Comparison of ENCODE assay signal across 10 cellular contexts in genomic region chr19:6216996-6217751, GRCh38.
A peak's percentile ranks its signal among the peaks of the same experiment; 100 is the strongest.
DNase-seq lines count a peak whose midpoint lies in the region; ATAC-seq and TF ChIP-seq lines count a peak whose summit lies in the region.
"Had no signal": no experiment of that assay in that cellular context is flagged by ENCODE, and none has a peak within 500 bp of the region (broad histone marks: within the 10 kb centered on the region; RNA-seq: fewer than 3 reads in every experiment).

No MANE protein-coding gene starts in this region.

- ATAC-seq in GM21367 (IDR thresholded peaks at IDR 0.05; ENCODE audit: unreplicated experiment), result no peak

- H3K27ac ChIP-seq in HUES6 (ENCODE audit: low read depth, low read length) (peak overlapping the region; percentile 73; the same call in 1 of the 2 replicates), right atrium auricular region (peak overlapping the region; percentile 45 to 62)

- H3K9me3 ChIP-seq in HUES6 (ENCODE audit: control insufficient read depth, insufficient read depth, low read depth, low read length) (no peaks in the 10 kb centered on the region), right atrium auricular region (no peaks in the 10 kb centered on the region)

- DNase-seq in SK-N-DZ (ENCODE audit: low spot score) (peak; percentile 91), right atrium auricular region (ENCODE audit: low spot score) (no peak), renal cortical epithelial cell (ENCODE audit: low read depth) (peak; percentile 8), NOMO-1 treated with dmso at 0.1 percent for 144 hours (lab: John Stamatoyannopoulos, UW; ENCODE audit: unreplicated experiment) (no peak)
- DNase-seq in activated CD4-positive, alpha-beta T cell treated with anti-CD3 and anti-CD28 coated beads for 1 hour, result no peak
- no peak for DNase-seq in activated CD4-positive, CD25-positive, alpha-beta regulatory T cell (lab: John Stamatoyannopoulos, UW)
- DNase-seq: activated gamma-delta T cell treated with Interleukin-2 at 50 U/mL for 16 hours; stimulated activated CD4-positive, alpha-beta T cell treated with anti-CD3 and anti-CD28 coated beads, Interleukin-2, amount 100 ng/mL, for 48 hours had no signal

- H3K9ac ChIP-seq in HUES6 (ENCODE audit: low read length), result peak overlapping the region; percentile 56

- no peaks in the 10 kb centered on the region for H3K27me3 ChIP-seq in HUES6 (ENCODE audit: control insufficient read depth, insufficient read depth, low read length)
- no peaks in the 10 kb centered on the region for H3K27me3 ChIP-seq in right atrium auricular region

- TF ChIP-seq CTCF in right atrium auricular region (IDR thresholded peaks at IDR 0.05), result no peak

- H3K4me3 ChIP-seq in HUES6 (ENCODE audit: low read depth, low read length), result no peak overlapping the region
- no peak overlapping the region for H3K4me3 ChIP-seq in right atrium auricular region

- H3K36me3 ChIP-seq in HUES6 (ENCODE audit: control insufficient read depth, insufficient read depth, low read length) (peaks cover 46% of the 10 kb centered on the region), right atrium auricular region (peaks cover 38% of the 10 kb centered on the region)

- peaks cover 14% of the 10 kb centered on the region for H3K4me1 ChIP-seq in HUES6 (ENCODE audit: control insufficient read depth, insufficient read depth, low read length)
- peaks cover 0 to 62% of the 10 kb centered on the region in 2 donors for H3K4me1 ChIP-seq in right atrium auricular region

Comparison
In these comparisons a context has a peak if more than half of its experiments do, and no peak if none do; other contexts are left out.
1. DNase-seq: peak in SK-N-DZ (single experiment) and renal cortical epithelial cell (single experiment); none in right atrium auricular region (single experiment), NOMO-1 treated with dmso at 0.1 percent for 144 hours (single experiment), activated CD4-positive, alpha-beta T cell treated with anti-CD3 and anti-CD28 coated beads for 1 hour (single experiment) and activated CD4-positive, CD25-positive, alpha-beta regulatory T cell (0 of 4).